8 cellular contexts compared by ENCODE assay signal in genomic region chr20:17965042-17965697, GRCh38. TPM values are rescaled to one million over a fixed set of nuclear protein-coding genes. Genes with fewer than 3 reads are reported as not detected.
DNase-seq lines count a peak whose midpoint lies in the region; ATAC-seq and TF ChIP-seq lines count a peak whose summit lies in the region.

No MANE protein-coding gene starts in this region.

- peak overlapping the region; percentile 71 for H3K4me3 ChIP-seq in GM12865 (ENCODE audit: low read depth, low read length)
- peak overlapping the region; percentile 84 for H3K4me3 ChIP-seq in epithelial cell of esophagus (ENCODE audit: low read length)
- H3K4me3 ChIP-seq in psoas muscle: peak overlapping the region; percentile 97
- peak overlapping the region in 12 of 59 donors; percentile 2 to 98 (median 92) for H3K4me3 ChIP-seq in dorsolateral prefrontal cortex

- H3K9me3 ChIP-seq in psoas muscle: no peaks in the 10 kb centered on the region

- no peaks in the 10 kb centered on the region for H3K36me3 ChIP-seq in psoas muscle (ENCODE audit: insufficient read depth in 1 of 2, low read depth in 1 of 2)

- peaks cover 61% of the 10 kb centered on the region for H3K4me1 ChIP-seq in psoas muscle

- intact Hi-C loops in psoas muscle (cut with DNase I): loop anchor here in 1 of 2 donors (5.0 kb wide), 2 partner anchors 48 to 322 kb away; partner anchors contain the start of gene ZNF133
- intact Hi-C loops in dorsolateral prefrontal cortex (cut with DNase I): loop anchor here in 1 of 2 donors (5.0 kb wide), 1 partner anchor 502 kb away; the partner anchor contains the start of genes DZANK1 and POLR3F

- DNase-seq in GM12865 (ENCODE audit: low read depth): no peak
- peak; percentile 86 for DNase-seq in OCI-M1 (lab: John Stamatoyannopoulos, UW)
- DNase-seq in epithelial cell of esophagus (ENCODE audit: low read depth): no peak
- no peak for DNase-seq in psoas muscle
- no peak for DNase-seq in dorsolateral prefrontal cortex
- DNase-seq in cortex of kidney (lab: John Stamatoyannopoulos, UW): no peak
- no peak for DNase-seq in NCI-H1092 treated with DMSO at 0.1 percent for 48 hours (lab: John Stamatoyannopoulos, UW)

- TF ChIP-seq CTCF in GM12865 (IDR thresholded peaks at IDR 0.05; ENCODE audit: insufficient read depth, low read depth, low read length, missing control alignments): no peak
- no peak for TF ChIP-seq CTCF in epithelial cell of esophagus (IDR thresholded peaks at IDR 0.05; ENCODE audit: insufficient read depth, low read depth, low read length, missing control alignments)
- TF ChIP-seq CTCF in psoas muscle (IDR thresholded peaks at IDR 0.05): no peak
- TF ChIP-seq CTCF in dorsolateral prefrontal cortex (IDR thresholded peaks at IDR 0.05 in 54 of 56, conservative IDR thresholded peaks at IDR 0.05 in 2 of 56; ENCODE audit: low read depth in 1 of 56, partially characterized antibody in 56 of 56): no peak

- whole genome bisulfite sequencing in psoas muscle, 3 donors: 54 to 68% (median 64%) methylated on average over 9 of the region's 9 CpGs

- no peak for ATAC-seq in psoas muscle
- ATAC-seq in GM21381 (IDR thresholded peaks at IDR 0.05; ENCODE audit: unreplicated experiment): no peak

- peak overlapping the region; percentile 98 for H3K27ac ChIP-seq in psoas muscle
- H3K27ac ChIP-seq in dorsolateral prefrontal cortex: peak overlapping the region in 16 of 59 donors; percentile 25 to 99 (median 54)

- H3K27me3 ChIP-seq in psoas muscle (ENCODE audit: insufficient read depth in 3 of 3, low read length in 2 of 3) (no peaks in the 10 kb centered on the region), dorsolateral prefrontal cortex (no peaks in the 10 kb centered on the region)

RNA-seq across cellular contexts. Expression of gene SNX5, which starts 3.4 kb away (rescaled TPM):
- total RNA-seq in psoas muscle (10 to 100 TPM; 59.8 to 81.3 (median 69.7) TPM), dorsolateral prefrontal cortex (10 to 100 TPM; 48.0 to 94.6 (median 62.3) TPM)
- polyA plus RNA-seq in psoas muscle: 100 to 1,000 TPM in 1 of 3 donors, 10 to 100 TPM in 2; 82.7 to 113 (median 89.6) TPM

RNA-seq across cellular contexts. Expression of gene MGME1, which starts 3.6 kb away (rescaled TPM):
- 10 to 100 TPM in 2 of 4 donors, 1 to 10 TPM in 2; 8.6 to 21.8 (median 12.2) TPM for total RNA-seq in psoas muscle
- polyA plus RNA-seq in psoas muscle: 10 to 100 TPM in 1 of 3 donors, 1 to 10 TPM in 2; 4.3 to 13.4 (median 6.8) TPM
- total RNA-seq in dorsolateral prefrontal cortex: 10 to 100 TPM in 5 of 120 experiments, 1 to 10 TPM in 115; 3.2 to 12.5 (median 6.9) TPM
